ENCODE assay signal across 8 cellular contexts in genomic region chr10:103491729-103492364, GRCh38. TPM values are rescaled to one million over a fixed set of nuclear protein-coding genes. Genes with fewer than 3 reads are reported as not detected.
A peak's percentile ranks its signal among the peaks of the same experiment; 100 is the strongest.
DNase-seq lines count a peak whose midpoint lies in the region; ATAC-seq, FAIRE-seq and TF ChIP-seq lines count a peak whose summit lies in the region.

No MANE protein-coding gene starts in this region.

- peak; percentile 79 for DNase-seq in Caki2 (ENCODE audit: low read depth)
- peak; percentile 45 for DNase-seq in NCI-H2227 treated with DMSO at 0.1 percent for 48 hours (lab: John Stamatoyannopoulos, UW)
- no peak for DNase-seq in omental fat pad (ENCODE audit: low spot score)
- DNase-seq in activated CD4-positive, CD25-positive, alpha-beta regulatory T cell treated with anti-CD3 and anti-CD28 coated beads, Interleukin-2, amount 50 U/mL, for 72 hours: no peak
- no peak for DNase-seq in NCI-H2081 treated with DMSO at 0.1 percent for 48 hours (lab: John Stamatoyannopoulos, UW)
- no peak for DNase-seq in stimulated activated CD4-positive, alpha-beta T cell treated with anti-CD3 and anti-CD28 coated beads, Interleukin-4, amount 100 ng/mL, for 1 hour

- in situ Hi-C loops in Caki2 (cut with HindIII; ENCODE audit: low pct_unique_long_range_greater_than_20kb, low sequenced_read_pairs): no loop called here

- ATAC-seq in omental fat pad (ENCODE audit: low FRiP score): peak; percentile 85
- no peak for ATAC-seq in HG03521 (IDR thresholded peaks at IDR 0.05; ENCODE audit: unreplicated experiment)

- FAIRE-seq in endometrium (lab: Jason Lieb, UNC): peak; percentile 87

- TF ChIP-seq CTCF in omental fat pad (IDR thresholded peaks at IDR 0.05): no peak

RNA-seq across cellular contexts. Expression of gene NEURL1, which starts 1.7 kb away (rescaled TPM):
- total RNA-seq in Caki2 (2014; rRNA removed; shearing (Covaris generic); ENCODE audit: low replicate concordance): not detected in 2 replicates
- total RNA-seq in omental fat pad: under 1 TPM in 2 of 4 donors, not detected in 2; 0.12 to 0.13 TPM

RNA-seq across cellular contexts. Expression of gene CALHM3, which starts 12.8 kb away (rescaled TPM):
- 0.47 TPM in 1 of 2 replicates, not detected in the other for total RNA-seq in Caki2 (2014; rRNA removed; shearing (Covaris generic); ENCODE audit: low replicate concordance)
- total RNA-seq in omental fat pad: not detected

RNA-seq across cellular contexts. Expression of gene CALHM1, which starts 33.1 kb away (rescaled TPM):
- total RNA-seq in Caki2 (2014; rRNA removed; shearing (Covaris generic); ENCODE audit: low replicate concordance): not detected in 2 replicates
- total RNA-seq in omental fat pad: not detected

RNA-seq across cellular contexts. Expression of gene CALHM2, which starts 39.7 kb away (rescaled TPM):
- 0.55 and 2.9 TPM in 2 replicates for total RNA-seq in Caki2 (2014; rRNA removed; shearing (Covaris generic); ENCODE audit: low replicate concordance)
- 100 to 1,000 TPM in 1 of 4 donors, 10 to 100 TPM in 3; 63.5 to 113 (median 74.9) TPM for total RNA-seq in omental fat pad

Comparison
In these comparisons a context has a peak if more than half of its experiments do, and no peak if none do; other contexts are left out.
1. DNase-seq: peak in Caki2 (single experiment) and NCI-H2227 treated with DMSO at 0.1 percent for 48 hours (single experiment); none in omental fat pad (single experiment), activated CD4-positive, CD25-positive, alpha-beta regulatory T cell treated with anti-CD3 and anti-CD28 coated beads, Interleukin-2, amount 50 U/mL, for 72 hours (single experiment), NCI-H2081 treated with DMSO at 0.1 percent for 48 hours (single experiment) and stimulated activated CD4-positive, alpha-beta T cell treated with anti-CD3 and anti-CD28 coated beads, Interleukin-4, amount 100 ng/mL, for 1 hour (single experiment).